In genomic region chr11:61158691-61159381, GRCh38 we compare ENCODE assay signal across 9 cellular contexts. TPM values are rescaled to one million over a fixed set of nuclear protein-coding genes. Genes with fewer than 3 reads are reported as not detected.
DNase-seq lines count a peak whose midpoint lies in the region; ATAC-seq, FAIRE-seq and TF ChIP-seq lines count a peak whose summit lies in the region.
"Had no signal": no experiment of that assay in that cellular context is flagged by ENCODE, and none has a peak within 500 bp of the region (broad histone marks: within the 10 kb centered on the region; RNA-seq: fewer than 3 reads in every experiment).

No MANE protein-coding gene starts in this region.

- H3K4me2 ChIP-seq in astrocyte (ENCODE audit: low read length): peak overlapping the region; percentile 71

- peak overlapping the region; percentile 38 for H3K4me3 Mint-ChIP-seq in activated naive CD8-positive, alpha-beta T cell
- H3K4me3 Mint-ChIP-seq in activated naive CD8-positive, alpha-beta T cell treated with anti-CD3 and anti-CD28 coated beads for 36 hours: no peak overlapping the region
- H3K4me3 Mint-ChIP-seq in astrocyte (ENCODE audit: unreplicated experiment): peak overlapping the region; percentile 42

- H3K27me3 Mint-ChIP-seq in activated naive CD8-positive, alpha-beta T cell: no peaks in the 10 kb centered on the region
- no peaks in the 10 kb centered on the region for H3K27me3 Mint-ChIP-seq in activated naive CD8-positive, alpha-beta T cell treated with anti-CD3 and anti-CD28 coated beads for 36 hours
- no peaks in the 10 kb centered on the region for H3K27me3 Mint-ChIP-seq in astrocyte (ENCODE audit: low read depth, unreplicated experiment)

- H3K27ac ChIP-seq in astrocyte (ENCODE audit: low read depth, low read length) (peak overlapping the region; percentile 75), upper lobe of right lung (peak overlapping the region; percentile 52)

- ATAC-seq in upper lobe of right lung (no peak), HG03520 (IDR thresholded peaks at IDR 0.05; ENCODE audit: unreplicated experiment) (no peak), GM18873 (IDR thresholded peaks at IDR 0.05; ENCODE audit: low FRiP score, unreplicated experiment) (no peak)

- TF ChIP-seq CTCF in astrocyte (IDR thresholded peaks at IDR 0.05; ENCODE audit: insufficient read depth, low read depth, low read length) (no peak), upper lobe of right lung (IDR thresholded peaks at IDR 0.05) (no peak)

- peaks cover 19% of the 10 kb centered on the region for H3K36me3 Mint-ChIP-seq in activated naive CD8-positive, alpha-beta T cell
- peaks cover 34% of the 10 kb centered on the region for H3K36me3 Mint-ChIP-seq in activated naive CD8-positive, alpha-beta T cell treated with anti-CD3 and anti-CD28 coated beads for 36 hours
- H3K36me3 Mint-ChIP-seq in astrocyte (ENCODE audit: low read depth, unreplicated experiment): peaks cover 2% of the 10 kb centered on the region

- peaks cover 54% of the 10 kb centered on the region for H3K79me2 ChIP-seq in astrocyte (ENCODE audit: insufficient read depth, low read length)

- H3K4me1 ChIP-seq in astrocyte (ENCODE audit: insufficient read depth, low read length): peaks cover 31% of the 10 kb centered on the region
- peaks cover 21% of the 10 kb centered on the region for H3K4me1 ChIP-seq in upper lobe of right lung

- peaks cover 55% of the 10 kb centered on the region for H3K4me1 Mint-ChIP-seq in activated naive CD8-positive, alpha-beta T cell (ENCODE audit: low read depth)
- peaks cover 47% of the 10 kb centered on the region for H3K4me1 Mint-ChIP-seq in activated naive CD8-positive, alpha-beta T cell treated with anti-CD3 and anti-CD28 coated beads for 36 hours
- peaks cover 23% of the 10 kb centered on the region for H3K4me1 Mint-ChIP-seq in astrocyte (ENCODE audit: low read depth, unreplicated experiment)

- intact Hi-C loops in upper lobe of right lung (cut with DNase I): no loop called here

- peak overlapping the region; percentile 2 for H3K27ac Mint-ChIP-seq in activated naive CD8-positive, alpha-beta T cell
- no peak overlapping the region for H3K27ac Mint-ChIP-seq in activated naive CD8-positive, alpha-beta T cell treated with anti-CD3 and anti-CD28 coated beads for 36 hours
- H3K27ac Mint-ChIP-seq in astrocyte (ENCODE audit: unreplicated experiment): peak overlapping the region; percentile 4

- peaks cover under 1% of the 10 kb centered on the region for H4K20me1 ChIP-seq in astrocyte (ENCODE audit: insufficient read depth, low read length)

- H3K27me3 ChIP-seq in astrocyte (ENCODE audit: insufficient read depth, low read length): peaks cover 1% of the 10 kb centered on the region
- H3K27me3 ChIP-seq in upper lobe of right lung: no peaks in the 10 kb centered on the region

- no peak for DNase-seq in activated naive CD8-positive, alpha-beta T cell treated with anti-CD3 and anti-CD28 coated beads for 36 hours
- peak; percentile 74 for DNase-seq in astrocyte (ENCODE audit: low read depth)
- DNase-seq in medulla oblongata (ENCODE audit: extremely low spot score): peak; percentile 21
- no peak for DNase-seq in upper lobe of right lung
- no peak for DNase-seq in RPMI8226
- DNase-seq: activated naive CD4-positive, alpha-beta T cell treated with anti-CD3 and anti-CD28 coated beads, Interleukin-2, amount 50 U/mL, for 16 hours had no signal

- no peak overlapping the region for H3K4me3 ChIP-seq in astrocyte (ENCODE audit: insufficient read depth, low read depth, low read length)
- H3K4me3 ChIP-seq in upper lobe of right lung: no peak overlapping the region

- H2AFZ ChIP-seq in astrocyte (ENCODE audit: low read depth, low read length): no peak overlapping the region

- H3K36me3 ChIP-seq in astrocyte (ENCODE audit: insufficient read depth, low read length) (no peaks in the 10 kb centered on the region), upper lobe of right lung (no peaks in the 10 kb centered on the region)

- peak overlapping the region; percentile 46 for H3K9ac ChIP-seq in astrocyte (ENCODE audit: low read length)

- H3K9me3 ChIP-seq in astrocyte (ENCODE audit: insufficient read depth, low read depth, low read length) (no peaks in the 10 kb centered on the region), upper lobe of right lung (no peaks in the 10 kb centered on the region)

- peaks cover 12% of the 10 kb centered on the region for H3K9me3 Mint-ChIP-seq in activated naive CD8-positive, alpha-beta T cell (ENCODE audit: low read depth)
- peaks cover 20% of the 10 kb centered on the region for H3K9me3 Mint-ChIP-seq in activated naive CD8-positive, alpha-beta T cell treated with anti-CD3 and anti-CD28 coated beads for 36 hours
- H3K9me3 Mint-ChIP-seq in astrocyte (ENCODE audit: unreplicated experiment): peaks cover 4% of the 10 kb centered on the region

- FAIRE-seq in astrocyte (lab: Jason Lieb, UNC): no peak

RNA-seq across cellular contexts. Expression of gene VPS37C, which starts 2.4 kb away (rescaled TPM):
- 1 to 10 TPM; 8.1 to 8.8 TPM for total RNA-seq in activated naive CD8-positive, alpha-beta T cell treated with anti-CD3 and anti-CD28 coated beads for 36 hours
- 13.5 and 18.1 TPM in 2 replicates for total RNA-seq in astrocyte
- 30.2 TPM for total RNA-seq in upper lobe of right lung

RNA-seq across cellular contexts. Expression of gene PGA3, which starts 44.5 kb away (rescaled TPM):
- not detected for total RNA-seq in activated naive CD8-positive, alpha-beta T cell treated with anti-CD3 and anti-CD28 coated beads for 36 hours
- 0.43 TPM in 1 of 2 replicates, not detected in the other for total RNA-seq in astrocyte
- total RNA-seq in upper lobe of right lung: not detected

RNA-seq across cellular contexts. Expression of gene CD5, which starts 56.5 kb away (rescaled TPM):
- total RNA-seq in activated naive CD8-positive, alpha-beta T cell treated with anti-CD3 and anti-CD28 coated beads for 36 hours: 100 to 1,000 TPM; 196 to 197 TPM
- total RNA-seq in astrocyte (not detected in 2 replicates), upper lobe of right lung (2.5 TPM)

Comparison
In these comparisons a context has a peak if more than half of its experiments do, and no peak if none do; other contexts are left out.
1. DNase-seq: peak in astrocyte (single experiment) and medulla oblongata (single experiment); none in activated naive CD8-positive, alpha-beta T cell treated with anti-CD3 and anti-CD28 coated beads for 36 hours (single experiment), upper lobe of right lung (single experiment) and RPMI8226 (single experiment).
2. RNA of gene CD5, which starts 56.5 kb away (total RNA-seq): 196 to 197 TPM in activated naive CD8-positive, alpha-beta T cell treated with anti-CD3 and anti-CD28 coated beads for 36 hours; 2.5 TPM in upper lobe of right lung (single experiment) and not detected in astrocyte; every median in the first group is over 10 times any median in the second.